8 cellular contexts compared by ENCODE assay signal in genomic region chr12:89756638-89757321, GRCh38. TPM values are rescaled to one million over a fixed set of nuclear protein-coding genes. Genes with fewer than 3 reads are reported as not detected.
A peak's percentile ranks its signal among the peaks of the same experiment; 100 is the strongest.
DNase-seq lines count a peak whose midpoint lies in the region; ATAC-seq and TF ChIP-seq lines count a peak whose summit lies in the region.

No MANE protein-coding gene starts in this region.

- peak overlapping the region in 1 of 2 donors; percentile 75 for H3K4me3 Mint-ChIP-seq in CD14-positive monocyte

- TF ChIP-seq CTCF in CD14-positive monocyte (IDR thresholded peaks at IDR 0.05), result no peak
- TF ChIP-seq CTCF in epithelial cell of esophagus (IDR thresholded peaks at IDR 0.05; ENCODE audit: insufficient read depth, low read depth, low read length, missing control alignments), result no peak

- ATAC-seq in GM18909 (IDR thresholded peaks at IDR 0.05; ENCODE audit: poor library complexity, unreplicated experiment) (peak; percentile 92), HG03066 (IDR thresholded peaks at IDR 0.05; ENCODE audit: low read depth, unreplicated experiment) (peak; percentile 90)

- no peak overlapping the region for H2AK5ac ChIP-seq in trophoblast cell (ENCODE audit: low read length)

- no peak overlapping the region for H3K27ac ChIP-seq in trophoblast cell (ENCODE audit: low read depth, low read length)

- H3K79me2 ChIP-seq in trophoblast cell (ENCODE audit: control insufficient read depth, insufficient read depth, low read length, poor library complexity), result no peaks in the 10 kb centered on the region

- peaks cover 0 to 3% (median 0%) of the 10 kb centered on the region in 7 donors for H3K9me3 Mint-ChIP-seq in CD14-positive monocyte

- no peak overlapping the region for H3K4me2 ChIP-seq in trophoblast cell (ENCODE audit: low read length)

- peaks cover 9% of the 10 kb centered on the region for H3K9me3 ChIP-seq in trophoblast cell (ENCODE audit: insufficient read depth, low read depth, low read length)

- no peak overlapping the region for H2AFZ ChIP-seq in trophoblast cell (ENCODE audit: insufficient read depth, low read length, poor library complexity)

- no peak overlapping the region for H3K18ac ChIP-seq in trophoblast cell (ENCODE audit: low read length)

- peaks cover 0 to 2% of the 10 kb centered on the region in 2 experiments for H3K4me1 ChIP-seq in trophoblast cell (ENCODE audit: control insufficient read depth in 1 of 2, insufficient read depth in 2 of 2, low read length in 2 of 2)

- intact Hi-C loops in CD14-positive monocyte (cut with micrococcal nuclease), result loop anchor here in 1 of 2 donors (1.0 to 2.0 kb wide), 3 partner anchors 13 to 47 kb away; no protein-coding TSS in a partner anchor

- WGBS in trophoblast cell (ENCODE audit: extremely low coverage, insufficient coverage, insufficient read length), result no CpG with 5 or more reads among the region's 4 CpGs

- no peak overlapping the region for H3K23ac ChIP-seq in trophoblast cell (ENCODE audit: low read length)

- H4K12ac ChIP-seq in trophoblast cell (ENCODE audit: low read depth, low read length), result no peak overlapping the region

- H3K4me1 Mint-ChIP-seq in CD14-positive monocyte, result peaks cover 38% of the 10 kb centered on the region

- no peak overlapping the region for H4K91ac ChIP-seq in trophoblast cell (ENCODE audit: low read depth, low read length)

- H2BK5ac ChIP-seq in trophoblast cell (ENCODE audit: low read depth, low read length, poor library complexity), result no peak overlapping the region

- no peak overlapping the region for H2BK120ac ChIP-seq in trophoblast cell (ENCODE audit: insufficient read depth, low read length, poor library complexity)

- no peaks in the 10 kb centered on the region for H3K27me3 ChIP-seq in trophoblast cell (ENCODE audit: insufficient read depth, low read length)

- no peak overlapping the region for H3K14ac ChIP-seq in trophoblast cell (ENCODE audit: low read length)

- H3K4ac ChIP-seq in trophoblast cell (ENCODE audit: low read depth, low read length), result no peak overlapping the region

- H3K9ac ChIP-seq in trophoblast cell (ENCODE audit: low read length), result no peak overlapping the region

- peak overlapping the region; percentile 99 to 100 (median 100) for H3K27ac Mint-ChIP-seq in CD14-positive monocyte

- H3K79me1 ChIP-seq in trophoblast cell (ENCODE audit: low read length), result peaks cover 1% of the 10 kb centered on the region

- no peak overlapping the region for H2BK12ac ChIP-seq in trophoblast cell (ENCODE audit: low read length)

- H3K36me3 ChIP-seq in trophoblast cell (ENCODE audit: control insufficient read depth in 1 of 2, insufficient read depth in 2 of 2, low read length in 2 of 2), result no peaks in the 10 kb centered on the region

- no peak overlapping the region for H4K8ac ChIP-seq in trophoblast cell (ENCODE audit: low read depth, low read length)

- H3K36me3 Mint-ChIP-seq in CD14-positive monocyte, result peaks cover 0 to 2% of the 10 kb centered on the region in 2 donors

- peaks cover 2 to 5% (median 2%) of the 10 kb centered on the region in 3 donors for H3K27me3 Mint-ChIP-seq in CD14-positive monocyte (ENCODE audit: low read depth in 3 of 3)

- peak; percentile 70 for DNase-seq in CD14-positive monocyte (ENCODE audit: low spot score)
- peak; percentile 93 for DNase-seq in RKO (ENCODE audit: low spot score)
- peak; percentile 98 for DNase-seq in epithelial cell of esophagus (ENCODE audit: low read depth)
- peak; percentile 60 to 95 for DNase-seq in trophoblast cell
- DNase-seq in anterior cingulate cortex (lab: John Stamatoyannopoulos, UW), result no peak
- DNase-seq in NCI-H748 treated with DMSO at 0.1 percent for 48 hours (lab: John Stamatoyannopoulos, UW), result no peak

- H3K4me3 ChIP-seq in epithelial cell of esophagus (ENCODE audit: low read length), result no peak overlapping the region
- no peak overlapping the region for H3K4me3 ChIP-seq in trophoblast cell (ENCODE audit: low read depth, low read length)

RNA-seq across cellular contexts. Expression of gene ATP2B1, which starts 48.1 kb away (rescaled TPM):
- 10 to 100 TPM; 53.9 to 59.3 TPM for polyA plus RNA-seq in CD14-positive monocyte
- 116 and 124 TPM in 2 replicates for polyA plus RNA-seq in trophoblast cell (2013)

Comparison
In these comparisons a context has a peak if more than half of its experiments do, and no peak if none do; other contexts are left out.
1. DNase-seq: peak in CD14-positive monocyte (single experiment), RKO (single experiment), epithelial cell of esophagus (single experiment) and trophoblast cell (2 of 2); none in anterior cingulate cortex (0 of 58) and NCI-H748 treated with DMSO at 0.1 percent for 48 hours (single experiment).